Comparison of ENCODE assay signal across 1 cellular context in the genomic region with DNA sequence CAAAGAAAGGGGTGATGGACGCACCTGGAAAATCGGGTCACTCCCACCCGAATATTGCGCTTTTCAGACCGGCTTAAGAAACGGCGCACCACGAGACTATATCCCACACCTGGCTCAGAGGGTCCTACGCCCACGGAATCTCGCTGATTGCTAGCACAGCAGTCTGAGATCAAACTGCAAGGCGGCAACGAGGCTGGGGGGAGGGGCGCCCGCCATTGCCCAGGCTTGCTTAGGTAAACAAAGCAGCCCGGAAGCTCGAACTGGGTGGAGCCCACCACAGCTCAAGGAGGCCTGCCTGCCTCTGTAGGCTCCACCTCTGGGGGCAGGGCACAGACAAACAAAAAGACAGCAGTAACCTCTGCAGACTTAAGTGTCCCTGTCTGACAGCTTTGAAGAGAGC. TPM values are rescaled to one million over a fixed set of nuclear protein-coding genes. Genes with fewer than 3 reads are reported as not detected.
"Had no signal": no experiment of that assay in that cellular context is flagged by ENCODE, and none has a peak within 500 bp of the region (broad histone marks: within the 10 kb centered on the region; RNA-seq: fewer than 3 reads in every experiment).

No MANE protein-coding gene starts in this region.

RNA-seq across cellular contexts. Expression of a gene that starts 59.1 kb away (rescaled TPM):
- polyA plus RNA-seq: immature natural killer cell had no signal
